Comparison of ENCODE assay signal across 15 cellular contexts in the genomic region with DNA sequence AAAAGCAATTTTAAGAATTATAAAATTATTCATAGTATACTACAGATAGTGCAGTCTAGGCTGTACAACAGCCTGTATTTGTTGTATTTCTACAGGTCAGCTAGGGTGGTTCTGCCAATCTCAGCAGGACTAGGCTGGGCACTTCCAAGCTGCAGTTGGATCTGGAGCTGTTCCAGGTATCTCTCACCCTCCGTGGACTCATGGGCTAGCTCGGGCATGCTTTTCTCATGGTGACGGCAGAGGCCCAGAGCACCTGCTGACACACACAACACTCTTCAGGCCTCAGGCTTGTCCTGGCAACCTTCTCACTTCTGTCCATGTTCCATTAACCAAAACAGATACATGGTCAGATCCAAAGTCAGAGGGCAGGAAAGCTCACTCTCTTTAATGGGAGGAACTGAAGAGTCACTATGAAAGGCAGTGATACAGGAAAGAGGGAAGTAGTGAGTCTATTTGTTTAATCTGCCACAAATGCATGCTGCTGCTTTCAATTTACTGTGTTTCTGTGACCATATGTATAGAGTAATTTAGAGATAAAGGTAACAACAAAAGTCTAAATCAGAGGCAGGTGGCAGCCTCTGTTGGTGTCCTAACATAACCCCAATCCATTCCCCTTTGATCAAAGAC.
DNase-seq lines count a peak whose midpoint lies in the region; ATAC-seq and TF ChIP-seq lines count a peak whose summit lies in the region.
"Had no signal": no experiment of that assay in that cellular context is flagged by ENCODE, and none has a peak within 500 bp of the region (broad histone marks: within the 10 kb centered on the region; RNA-seq: fewer than 3 reads in every experiment).

No MANE protein-coding gene starts in this region.

- WGBS in psoas muscle, 3 donors: 32 to 42% (median 37%) methylated on average over 3 of the region's 3 CpGs

- in situ Hi-C loops in GM13976 (cut with MboI; ENCODE audit: low sequenced_read_pairs, unreplicated experiment): no loop called here

- no peak overlapping the region for H3K4me3 Mint-ChIP-seq in MCF 10A (ENCODE audit: unreplicated experiment)
- no peak overlapping the region for H3K4me3 Mint-ChIP-seq in HFFc6

- H3K27me3 Mint-ChIP-seq in MCF 10A (ENCODE audit: insufficient read depth, unreplicated experiment) (no peaks in the 10 kb centered on the region), HFFc6 (ENCODE audit: insufficient read depth) (no peaks in the 10 kb centered on the region)

- H3K9me3 Mint-ChIP-seq in MCF 10A (ENCODE audit: unreplicated experiment) (no peaks in the 10 kb centered on the region), HFFc6 (peaks cover 36% of the 10 kb centered on the region)

- H3K4me1 Mint-ChIP-seq in MCF 10A (ENCODE audit: insufficient read depth, unreplicated experiment): peaks cover 18% of the 10 kb centered on the region
- no peaks in the 10 kb centered on the region for H3K4me1 Mint-ChIP-seq in HFFc6 (ENCODE audit: low read depth)

- H3K36me3 ChIP-seq in MG63 (no peaks in the 10 kb centered on the region), psoas muscle (ENCODE audit: insufficient read depth in 1 of 2, low read depth in 1 of 2) (no peaks in the 10 kb centered on the region)
- H3K36me3 ChIP-seq: cardiac muscle cell had no signal

- H3K27me3 ChIP-seq in MG63: no peaks in the 10 kb centered on the region
- H3K27me3 ChIP-seq in psoas muscle (ENCODE audit: insufficient read depth in 3 of 3, low read length in 2 of 3): no peaks in the 10 kb centered on the region
- H3K27me3 ChIP-seq: cardiac muscle cell had no signal

- H3K27ac Mint-ChIP-seq in MCF 10A (ENCODE audit: low read depth, unreplicated experiment) (peak overlapping the region; percentile 83), HFFc6 (no peak overlapping the region)

- CTCF ChIA-PET in MCF 10A (lab: Yijun Ruan, JAX): no interaction called here

- peak overlapping the region; percentile 37 for H3K27ac ChIP-seq in psoas muscle
- H3K27ac ChIP-seq: C4-2B, cardiac muscle cell had no signal

- H3K9me3 ChIP-seq in MG63: no peaks in the 10 kb centered on the region
- no peaks in the 10 kb centered on the region for H3K9me3 ChIP-seq in psoas muscle

- ATAC-seq in psoas muscle (peak; percentile 65 to 89 (median 87)), GM21825 (IDR thresholded peaks at IDR 0.05; ENCODE audit: unreplicated experiment) (no peak)

- no peaks in the 10 kb centered on the region for H3K4me1 ChIP-seq in psoas muscle

- POLR2A ChIA-PET in MCF 10A (lab: Yijun Ruan, JAX): interaction anchor here (0.5 to 1.2 kb wide), 4 partner anchors 9 to 531 kb away, joined by 3 to 6 read pairs (median 3); no protein-coding TSS in a partner anchor

- intact Hi-C loops in MCF 10A (cut with micrococcal nuclease): no loop called here
- intact Hi-C loops in psoas muscle (cut with DNase I): no loop called here
- intact Hi-C loops in head of caudate nucleus (cut with DNase I): no loop called here

- H3K36me3 Mint-ChIP-seq in MCF 10A (ENCODE audit: insufficient read depth, unreplicated experiment): no peaks in the 10 kb centered on the region
- H3K36me3 Mint-ChIP-seq in HFFc6 (ENCODE audit: low read depth): no peaks in the 10 kb centered on the region

- H3K4me3 ChIP-seq in MG63 (no peak overlapping the region), psoas muscle (no peak overlapping the region)
- H3K4me3 ChIP-seq: cardiac muscle cell had no signal

- TF ChIP-seq CTCF in MCF 10A (IDR thresholded peaks at IDR 0.05; ENCODE audit: unreplicated experiment) (no peak), psoas muscle (IDR thresholded peaks at IDR 0.05) (no peak), GM13976 (IDR thresholded peaks at IDR 0.05; ENCODE audit: borderline replicate concordance, control extremely low read depth, extremely low read depth, insufficient read depth, missing control alignments) (no peak), HFFc6 (IDR thresholded peaks at IDR 0.05) (no peak)

- TSS peak; percentile 30 for BruUV-seq in MCF 10A (replicated peaks; lab: Mats Ljungman, UMichigan)

- peak; percentile 9 for DNase-seq in MG63
- DNase-seq in NCI-H2171 (lab: John Stamatoyannopoulos, UW): peak; percentile 74
- peak; percentile 91 for DNase-seq in MCF 10A (ENCODE audit: unreplicated experiment)
- peak; percentile 14 to 43 for DNase-seq in psoas muscle
- DNase-seq in GM13976 (ENCODE audit: low spot score): no peak
- DNase-seq in HFFc6: no peak
- no peak for DNase-seq in head of caudate nucleus
- DNase-seq: activated naive CD4-positive, alpha-beta T cell; erythroblast; IMR-90; NCI-H2227 treated with DMSO at 0.1 percent for 48 hours; nucleus accumbens had no signal

Comparison
In these comparisons a context has a peak if more than half of its experiments do, and no peak if none do; other contexts are left out.
1. DNase-seq: peak in MG63 (single experiment), NCI-H2171 (single experiment), MCF 10A (single experiment) and psoas muscle (2 of 2); none in GM13976 (single experiment), HFFc6 (single experiment) and head of caudate nucleus (0 of 42).